ENCODE assay signal across 28 cellular contexts in genomic region chr10:77318739-77319138, GRCh38.
DNase-seq lines count a peak whose midpoint lies in the region; ATAC-seq, FAIRE-seq and TF ChIP-seq lines count a peak whose summit lies in the region.
"Had no signal": no experiment of that assay in that cellular context is flagged by ENCODE, and none has a peak within 500 bp of the region (broad histone marks: within the 10 kb centered on the region; RNA-seq: fewer than 3 reads in every experiment).

No MANE protein-coding gene starts in this region.

- no peak overlapping the region for H4K91ac ChIP-seq in trophoblast cell (ENCODE audit: low read depth, low read length)

- H2AFZ ChIP-seq in mammary epithelial cell (ENCODE audit: low read depth, low read length) (no peak overlapping the region), PC-3 (ENCODE audit: low read length) (no peak overlapping the region), trophoblast cell (ENCODE audit: insufficient read depth, low read length, poor library complexity) (no peak overlapping the region)
- H2AFZ ChIP-seq: PC-9 had no signal

- H3K4me1 ChIP-seq in breast epithelium (no peaks in the 10 kb centered on the region), mammary epithelial cell (ENCODE audit: insufficient read depth, low read length) (peaks cover 16% of the 10 kb centered on the region), PC-3 (ENCODE audit: insufficient read depth, low read length) (peaks cover 12% of the 10 kb centered on the region; the same call in 1 of the 2 replicates), trophoblast cell (ENCODE audit: control insufficient read depth in 1 of 2, insufficient read depth in 2 of 2, low read length in 2 of 2) (no peaks in the 10 kb centered on the region), mucosa of descending colon (ENCODE audit: low read depth) (no peaks in the 10 kb centered on the region), small intestine (ENCODE audit: control insufficient read depth in 2 of 2, insufficient read depth in 1 of 2, low read depth in 1 of 2, low read length in 1 of 2) (no peaks in the 10 kb centered on the region)

- H4K8ac ChIP-seq in trophoblast cell (ENCODE audit: low read depth, low read length) = no peak overlapping the region

- CTCF ChIA-PET in mammary epithelial cell (lab: Charles Lee; ENCODE audit: low non-redundant PET) (no interaction called here), PC-3 (lab: Charles Lee) (no interaction called here)

- no peaks in the 10 kb centered on the region for H3F3A ChIP-seq in PC-3 (ENCODE audit: low read length, unreplicated experiment)

- no peak overlapping the region for H3K23ac ChIP-seq in trophoblast cell (ENCODE audit: low read length)

- POLR2A ChIA-PET in PC-3 (lab: Charles Lee; ENCODE audit: unreplicated experiment) = interaction anchor here (0.7 kb wide), 1 partner anchor 114 kb away, joined by 3 read pairs; no protein-coding TSS in a partner anchor

- H3K79me2 ChIP-seq in mammary epithelial cell (ENCODE audit: insufficient read depth, low read length) = no peaks in the 10 kb centered on the region
- H3K79me2 ChIP-seq in PC-3 (ENCODE audit: low read length) = no peaks in the 10 kb centered on the region
- H3K79me2 ChIP-seq in trophoblast cell (ENCODE audit: control insufficient read depth, insufficient read depth, low read length, poor library complexity) = no peaks in the 10 kb centered on the region

- H4K12ac ChIP-seq in trophoblast cell (ENCODE audit: low read depth, low read length) = no peak overlapping the region

- in situ Hi-C loops in mammary epithelial cell (cut with MboI; ENCODE audit: low sequenced_read_pairs in 2 of 2) = no loop called here

- H2BK12ac ChIP-seq in trophoblast cell (ENCODE audit: low read length) = no peak overlapping the region

- dilution Hi-C loops in mammary epithelial cell (cut with HindIII; ENCODE audit: low sequenced_read_pairs) = no loop called here

- H3K9ac ChIP-seq in mammary epithelial cell (ENCODE audit: insufficient read depth, low read length) (no peak overlapping the region), PC-3 (ENCODE audit: low read length) (no peak overlapping the region), trophoblast cell (ENCODE audit: low read length) (no peak overlapping the region)
- H3K9ac ChIP-seq: BLaER1 had no signal

- TF ChIP-seq CTCF in breast epithelium (IDR thresholded peaks at IDR 0.05) (no peak), mammary epithelial cell (conservative IDR thresholded peaks at IDR 0.05 in 1 of 2, IDR thresholded peaks at IDR 0.05 in 1 of 2; ENCODE audit: extremely low read depth in 1 of 2, insufficient read depth in 1 of 2, low read depth in 1 of 2, low read length in 2 of 2) (no peak), PC-3 (conservative IDR thresholded peaks at IDR 0.05; ENCODE audit: low read depth, low read length) (no peak), mucosa of descending colon (IDR thresholded peaks at IDR 0.05) (no peak)

- no peak overlapping the region for H3K4me2 ChIP-seq in mammary epithelial cell (ENCODE audit: insufficient read depth, low read depth, low read length)
- H3K4me2 ChIP-seq in PC-3 (ENCODE audit: low read length) = no peak overlapping the region
- H3K4me2 ChIP-seq in trophoblast cell (ENCODE audit: low read length) = no peak overlapping the region
- H3K4me2 ChIP-seq: BLaER1, PC-9 had no signal

- peak; percentile 27 to 72 for DNase-seq in breast epithelium (ENCODE audit: low spot score in 2 of 2)
- DNase-seq in mammary epithelial cell = no peak
- DNase-seq in PC-3 = peak; percentile 71
- peak; percentile 19 for DNase-seq in midbrain (lab: John Stamatoyannopoulos, UW)
- DNase-seq in trophoblast cell = no peak
- no peak for DNase-seq in mucosa of descending colon
- no peak for DNase-seq in NCI-H510A (lab: John Stamatoyannopoulos, UW)
- no peak for DNase-seq in small intestine
- DNase-seq: CD4-positive, CD25-positive, alpha-beta regulatory T cell; DMS53; EL; GDM1; GOT3; KG1; NCI-H1092; NCI-H1417 treated with DMSO at 0.1 percent for 48 hours; NCI-H1694 treated with DMSO at 0.1 percent for 48 hours; NCI-H2081; NCI-H2171; NCI-H226; NCI-H524 treated with DMSO at 0.1 percent for 48 hours; NCI-H82; NK-92 treated with Interleukin-12 subunit alpha and Interleukin-12 subunit beta, amount 100 ng/mL, for 24 hours; PC-9; SJCRH30 had no signal

- H3K27me3 ChIP-seq in breast epithelium = no peaks in the 10 kb centered on the region
- H3K27me3 ChIP-seq in mammary epithelial cell (ENCODE audit: insufficient read depth, low read length) = no peaks in the 10 kb centered on the region
- no peaks in the 10 kb centered on the region for H3K27me3 ChIP-seq in PC-3 (ENCODE audit: low read length)
- H3K27me3 ChIP-seq in trophoblast cell (ENCODE audit: insufficient read depth, low read length) = no peaks in the 10 kb centered on the region
- H3K27me3 ChIP-seq in small intestine (ENCODE audit: control insufficient read depth in 2 of 2, insufficient read depth in 2 of 2, low read length in 2 of 2) = no peaks in the 10 kb centered on the region
- H3K27me3 ChIP-seq: BLaER1, SJCRH30 had no signal

- H3K9me2 ChIP-seq in PC-3 (replicated peaks; ENCODE audit: low read length) = no peaks in the 10 kb centered on the region

- H4K20me1 ChIP-seq in mammary epithelial cell (ENCODE audit: insufficient read depth, low read length) = no peaks in the 10 kb centered on the region
- no peaks in the 10 kb centered on the region for H4K20me1 ChIP-seq in PC-3 (ENCODE audit: low read length)
- H4K20me1 ChIP-seq: BLaER1 had no signal

- ATAC-seq in PC-3 = peak; percentile 21; the same call in 1 of the 2 replicates
- no peak for ATAC-seq in mucosa of descending colon
- ATAC-seq: GM12878, Right ventricle myocardium inferior had no signal

- H3K9me3 ChIP-seq in breast epithelium = no peaks in the 10 kb centered on the region
- no peaks in the 10 kb centered on the region for H3K9me3 ChIP-seq in mammary epithelial cell (replicated peaks; ENCODE audit: insufficient read depth, low read length)
- no peaks in the 10 kb centered on the region for H3K9me3 ChIP-seq in PC-3 (ENCODE audit: low read length)
- peaks cover 2% of the 10 kb centered on the region for H3K9me3 ChIP-seq in trophoblast cell (ENCODE audit: insufficient read depth, low read depth, low read length)
- no peaks in the 10 kb centered on the region for H3K9me3 ChIP-seq in mucosa of descending colon
- H3K9me3 ChIP-seq in small intestine (ENCODE audit: control insufficient read depth, low read depth) = no peaks in the 10 kb centered on the region
- H3K9me3 ChIP-seq: BLaER1 had no signal

- no TSS peak for BruUV-seq in mammary epithelial cell (replicated peaks; lab: Mats Ljungman, UMichigan)
- BruUV-seq in PC-3 (replicated peaks; lab: Mats Ljungman, UMichigan) = no TSS peak

- H3K14ac ChIP-seq in trophoblast cell (ENCODE audit: low read length) = no peak overlapping the region

- no peak for TF ChIP-seq POLR2A in breast epithelium (IDR thresholded peaks at IDR 0.05)

- no peaks in the 10 kb centered on the region for H3K79me1 ChIP-seq in trophoblast cell (ENCODE audit: low read length)

- H3K27ac ChIP-seq in breast epithelium (no peak overlapping the region), mammary epithelial cell (ENCODE audit: insufficient read depth, low read depth, low read length) (no peak overlapping the region), PC-3 (ENCODE audit: low read length) (no peak overlapping the region), trophoblast cell (ENCODE audit: low read depth, low read length) (no peak overlapping the region), small intestine (ENCODE audit: low read depth in 1 of 2, low read length in 1 of 2) (no peak overlapping the region)
- H3K27ac ChIP-seq: BLaER1, PC-9, SJCRH30 had no signal

- H2BK5ac ChIP-seq in trophoblast cell (ENCODE audit: low read depth, low read length, poor library complexity) = no peak overlapping the region

- no peak overlapping the region for H2AK5ac ChIP-seq in trophoblast cell (ENCODE audit: low read length)

- H3K36me3 ChIP-seq in breast epithelium = no peaks in the 10 kb centered on the region
- H3K36me3 ChIP-seq in mammary epithelial cell (ENCODE audit: insufficient read depth, low read length) = no peaks in the 10 kb centered on the region
- 0 out of 2 replicates have a peak, but pooled peaks cover 2% of the 10 kb centered on the region for H3K36me3 ChIP-seq in PC-3 (ENCODE audit: low read depth, low read length)
- peaks cover 0 to 2% of the 10 kb centered on the region in 2 experiments for H3K36me3 ChIP-seq in trophoblast cell (ENCODE audit: control insufficient read depth in 1 of 2, insufficient read depth in 2 of 2, low read length in 2 of 2)
- H3K36me3 ChIP-seq in mucosa of descending colon (ENCODE audit: low read depth) = no peaks in the 10 kb centered on the region
- no peaks in the 10 kb centered on the region for H3K36me3 ChIP-seq in small intestine (ENCODE audit: control insufficient read depth in 2 of 2, insufficient read depth in 2 of 2, low read length in 2 of 2)
- H3K36me3 ChIP-seq: BLaER1, SJCRH30 had no signal

- H3K4me3 ChIP-seq in breast epithelium = no peak overlapping the region
- no peak overlapping the region for H3K4me3 ChIP-seq in mammary epithelial cell (replicated peaks in 1 of 3; ENCODE audit: insufficient read depth in 1 of 3, low read depth in 2 of 3, low read length in 3 of 3)
- H3K4me3 ChIP-seq in PC-3 (ENCODE audit: low read length) = no peak overlapping the region
- H3K4me3 ChIP-seq in trophoblast cell (ENCODE audit: low read depth, low read length) = no peak overlapping the region
- H3K4me3 ChIP-seq in mucosa of descending colon = no peak overlapping the region
- H3K4me3 ChIP-seq in small intestine (ENCODE audit: low read depth in 1 of 2, low read length in 2 of 2) = no peak overlapping the region
- H3K4me3 ChIP-seq: BLaER1, GM12878, PC-9, SJCRH30 had no signal

- no peak overlapping the region for H3K18ac ChIP-seq in trophoblast cell (ENCODE audit: low read length)

- 63% methylated on average over 3 of the region's 3 CpGs for WGBS in mammary epithelial cell (ENCODE audit: low coverage, missing lambda C conversion rate)
- WGBS in trophoblast cell (ENCODE audit: extremely low coverage, insufficient coverage, insufficient read length) = no CpG with 5 or more reads among the region's 3 CpGs
- 81 to 92% (median 91%) methylated on average over 3 of the region's 3 CpGs for WGBS in small intestine, 3 donors

- no peak for FAIRE-seq in small intestine (lab: Jason Lieb, UNC)
- FAIRE-seq: GM12878 had no signal

- H2BK120ac ChIP-seq in trophoblast cell (ENCODE audit: insufficient read depth, low read length, poor library complexity) = no peak overlapping the region

- no peak overlapping the region for H3K4ac ChIP-seq in trophoblast cell (ENCODE audit: low read depth, low read length)

- intact Hi-C loops in breast epithelium (cut with DNase I; ENCODE audit: low total_unique reads) = no loop called here
- intact Hi-C loops in mammary epithelial cell (cut with micrococcal nuclease) = no loop called here
- intact Hi-C loops in PC-3 (cut with micrococcal nuclease) = no loop called here
- intact Hi-C loops in mucosa of descending colon (cut with DNase I, micrococcal nuclease) = no loop called here

Comparison
In these comparisons a context has a peak if more than half of its experiments do, and no peak if none do; other contexts are left out.
1. DNase-seq: peak in breast epithelium (2 of 2), PC-3 (single experiment) and midbrain (single experiment); none in mammary epithelial cell (single experiment), trophoblast cell (0 of 2), mucosa of descending colon (0 of 3), NCI-H510A (single experiment) and small intestine (single experiment).